In genomic region chr5:36202521-36202961, GRCh38 we compare ENCODE assay signal across 16 cellular contexts. TPM values are rescaled to one million over a fixed set of nuclear protein-coding genes. Genes with fewer than 3 reads are reported as not detected.
DNase-seq lines count a peak whose midpoint lies in the region; FAIRE-seq and TF ChIP-seq lines count a peak whose summit lies in the region.
"Had no signal": no experiment of that assay in that cellular context is flagged by ENCODE, and none has a peak within 500 bp of the region (broad histone marks: within the 10 kb centered on the region; RNA-seq: fewer than 3 reads in every experiment).

No MANE protein-coding gene starts in this region.

- FAIRE-seq in endothelial cell of umbilical vein (lab: Jason Lieb, UNC), result no peak
- FAIRE-seq: D721Med had no signal

- no peak overlapping the region for H3K4me2 ChIP-seq in endothelial cell of umbilical vein (ENCODE audit: insufficient read depth, low read length)
- H3K4me2 ChIP-seq: GM23338 had no signal

- POLR2A ChIA-PET in endothelial cell of umbilical vein (lab: Charles Lee), result no interaction called here

- dilution Hi-C loops in endothelial cell of umbilical vein (cut with MboI; ENCODE audit: extremely low pct_ligation_motif_present, low sequenced_read_pairs), result no loop called here

- H3K9me3 ChIP-seq in endothelial cell of umbilical vein (replicated peaks; ENCODE audit: control insufficient read depth, insufficient read depth, low read length) (no peaks in the 10 kb centered on the region), ascending aorta (no peaks in the 10 kb centered on the region)
- H3K9me3 ChIP-seq: transverse colon had no signal

- H3K36me3 ChIP-seq in endothelial cell of umbilical vein (ENCODE audit: control insufficient read depth in 2 of 2, extremely low read depth in 1 of 2, insufficient read depth in 2 of 2, low read length in 2 of 2) (peaks cover 0 to 2% of the 10 kb centered on the region in 2 experiments), ascending aorta (peaks cover 25 to 43% of the 10 kb centered on the region in 2 donors)

- H3K36me3 Mint-ChIP-seq in progenitor cell of endocrine pancreas (ENCODE audit: insufficient read depth), result peaks cover 28% of the 10 kb centered on the region
- peaks cover 39 to 41% of the 10 kb centered on the region in 2 donors for H3K36me3 Mint-ChIP-seq in CD14-positive monocyte

- no peaks in the 10 kb centered on the region for H3K79me2 ChIP-seq in endothelial cell of umbilical vein (ENCODE audit: control insufficient read depth, insufficient read depth, low read length)

- TF ChIP-seq POLR2A in endothelial cell of umbilical vein (IDR thresholded peaks at IDR 0.05; ENCODE audit: low read depth, low read length), result no peak

- H3K4me3 Mint-ChIP-seq in progenitor cell of endocrine pancreas (ENCODE audit: low read depth) (no peak overlapping the region), CD14-positive monocyte (no peak overlapping the region)
- H3K4me3 Mint-ChIP-seq: activated naive CD8-positive, alpha-beta T cell treated with anti-CD3 and anti-CD28 coated beads, Interleukin-2, amount 50 U/mL, for 24 hours; GM23338 had no signal

- H3K27me3 Mint-ChIP-seq in progenitor cell of endocrine pancreas (no peaks in the 10 kb centered on the region), CD14-positive monocyte (ENCODE audit: low read depth in 3 of 3) (peaks cover 0 to 3% (median 1%) of the 10 kb centered on the region in 3 donors)
- H3K27me3 Mint-ChIP-seq: activated naive CD8-positive, alpha-beta T cell treated with anti-CD3 and anti-CD28 coated beads, Interleukin-2, amount 50 U/mL, for 24 hours had no signal

- H3K27ac Mint-ChIP-seq in progenitor cell of endocrine pancreas (peak overlapping the region; percentile 62), CD14-positive monocyte (no peak overlapping the region)
- H3K27ac Mint-ChIP-seq: activated naive CD8-positive, alpha-beta T cell treated with anti-CD3 and anti-CD28 coated beads, Interleukin-2, amount 50 U/mL, for 24 hours; GM23338 had no signal

- H3K27ac ChIP-seq in endothelial cell of umbilical vein (ENCODE audit: insufficient read depth, low read depth, low read length), result no peak overlapping the region
- no peak overlapping the region for H3K27ac ChIP-seq in ascending aorta
- H3K27ac ChIP-seq: HL-60, transverse colon had no signal

- H3K4me3 ChIP-seq in endothelial cell of umbilical vein (replicated peaks in 1 of 3; ENCODE audit: insufficient read depth in 1 of 3, low read depth in 1 of 3, low read length in 3 of 3) (no peak overlapping the region), ascending aorta (no peak overlapping the region)
- H3K4me3 ChIP-seq: GM23338, transverse colon had no signal

- peak; percentile 15 for DNase-seq in GM04504 (ENCODE audit: low read depth)
- DNase-seq in NCI-H2171 treated with DMSO at 0.1 percent for 48 hours (lab: John Stamatoyannopoulos, UW), result peak; percentile 75
- peak; percentile 4 for DNase-seq in endothelial cell of umbilical vein (ENCODE audit: low read depth, low spot score)
- no peak for DNase-seq in progenitor cell of endocrine pancreas (ENCODE audit: low spot score, unreplicated experiment)
- no peak for DNase-seq in ascending aorta (ENCODE audit: low spot score in 2 of 2)
- DNase-seq in CD14-positive monocyte (ENCODE audit: low spot score), result no peak
- DNase-seq in SKM-1 (lab: John Stamatoyannopoulos, UW; ENCODE audit: unreplicated experiment), result no peak
- DNase-seq: activated naive CD8-positive, alpha-beta T cell treated with anti-CD3 and anti-CD28 coated beads, Interleukin-2, amount 50 U/mL, for 24 hours; effector CD4-positive, alpha-beta T cell; head of caudate nucleus; NCI-H526; SHP77; transverse colon had no signal

- intact Hi-C loops in endothelial cell of umbilical vein (cut with micrococcal nuclease) (no loop called here), ascending aorta (cut with DNase I) (no loop called here), CD14-positive monocyte (cut with micrococcal nuclease) (no loop called here)

- no peak overlapping the region for H3K9ac ChIP-seq in endothelial cell of umbilical vein (replicated peaks; ENCODE audit: extremely low read depth, insufficient read depth, low read length)

- H3K4me1 ChIP-seq in endothelial cell of umbilical vein (ENCODE audit: control insufficient read depth, extremely low read depth, insufficient read depth, low read length) (peaks cover 12% of the 10 kb centered on the region), ascending aorta (no peaks in the 10 kb centered on the region)
- H3K4me1 ChIP-seq: transverse colon had no signal

- no peak overlapping the region for H2AFZ ChIP-seq in endothelial cell of umbilical vein (ENCODE audit: low read depth, low read length)
- H2AFZ ChIP-seq: GM23338 had no signal

- H3K9me1 ChIP-seq in endothelial cell of umbilical vein (replicated peaks; ENCODE audit: control insufficient read depth, extremely low read depth, insufficient read depth, low read length), result no peaks in the 10 kb centered on the region

- H3K9me3 Mint-ChIP-seq in progenitor cell of endocrine pancreas (ENCODE audit: low read depth) (no peaks in the 10 kb centered on the region), CD14-positive monocyte (peaks cover 0 to 2% (median 0%) of the 10 kb centered on the region in 7 donors)
- H3K9me3 Mint-ChIP-seq: activated naive CD8-positive, alpha-beta T cell treated with anti-CD3 and anti-CD28 coated beads, Interleukin-2, amount 50 U/mL, for 24 hours; GM23338 had no signal

- TF ChIP-seq CTCF in endothelial cell of umbilical vein (IDR thresholded peaks at IDR 0.05; ENCODE audit: extremely low read depth in 1 of 2, insufficient read depth in 1 of 2, low read depth in 1 of 2, low read length in 2 of 2), result no peak
- no peak for TF ChIP-seq CTCF in progenitor cell of endocrine pancreas (IDR thresholded peaks at IDR 0.05; ENCODE audit: unreplicated experiment)
- TF ChIP-seq CTCF in ascending aorta (IDR thresholded peaks at IDR 0.05), result no peak
- no peak for TF ChIP-seq CTCF in CD14-positive monocyte (IDR thresholded peaks at IDR 0.05)

- CTCF ChIA-PET in endothelial cell of umbilical vein (lab: Charles Lee), result interaction anchor here (0.9 to 1.9 kb wide), 6 partner anchors 15 to 100 kb away, joined by 3 to 16 read pairs (median 6); partner anchors contain the start of genes NADK2 and RANBP3L

- no peaks in the 10 kb centered on the region for H4K20me1 ChIP-seq in endothelial cell of umbilical vein (replicated peaks; ENCODE audit: control insufficient read depth, extremely low read depth, insufficient read depth, low read length)

- BruUV-seq in endothelial cell of umbilical vein (replicated peaks; lab: Mats Ljungman, UMichigan), result no TSS peak

- H3K4me1 Mint-ChIP-seq in progenitor cell of endocrine pancreas (ENCODE audit: low read depth) (peaks cover 16% of the 10 kb centered on the region), CD14-positive monocyte (no peaks in the 10 kb centered on the region)
- H3K4me1 Mint-ChIP-seq: GM23338 had no signal

- H3K27me3 ChIP-seq in endothelial cell of umbilical vein (ENCODE audit: control insufficient read depth in 2 of 2, insufficient read depth in 2 of 2, low read length in 2 of 2) (no peaks in the 10 kb centered on the region), ascending aorta (no peaks in the 10 kb centered on the region)
- H3K27me3 ChIP-seq: transverse colon had no signal

TF ChIP-seq in endothelial cell of umbilical vein, 7 proteins besides CTCF, POLR2A, EP300 and RAD21:
- no peak for TF ChIP-seq POLR2AphosphoS5 (IDR thresholded peaks at IDR 0.05; ENCODE audit: insufficient read depth, low read depth, low read length)

RNA-seq across cellular contexts. Expression of gene NADK2, which starts 39.2 kb away (rescaled TPM):
- total RNA-seq in endothelial cell of umbilical vein (18.2 and 20.3 TPM in 2 replicates), progenitor cell of endocrine pancreas (38.1 and 41.8 TPM in 2 replicates), ascending aorta (18.4 TPM)
- polyA plus RNA-seq in endothelial cell of umbilical vein (3.6 and 4.0 TPM in 2 replicates), CD14-positive monocyte (1 to 10 TPM; 3.3 to 5.9 TPM)
- 5.9 and 6.4 TPM in 2 replicates for polyA plus RNA-seq in endothelial cell of umbilical vein (2011; cell fraction: cytosol; rRNA removed)
- polyA plus RNA-seq in endothelial cell of umbilical vein (2011; cell fraction: nucleus; rRNA removed), result 6.7 and 12.9 TPM in 2 replicates
- 13.9 and 15.1 TPM in 2 replicates for polyA plus RNA-seq in endothelial cell of umbilical vein (2012)
- polyA minus RNA-seq in endothelial cell of umbilical vein, result 11.1 and 16.8 TPM in 2 replicates
- 29.8 TPM for polyA minus RNA-seq in endothelial cell of umbilical vein (2011; cell fraction: cytosol; rRNA and poly(A)+ RNA removed)
- polyA minus RNA-seq in endothelial cell of umbilical vein (2011; cell fraction: nucleus; rRNA and poly(A)+ RNA removed), result 4.8 and 6.7 TPM in 2 replicates

RNA-seq across cellular contexts. Expression of gene SKP2, which starts 50.6 kb away (rescaled TPM):
- 40.9 and 42.0 TPM in 2 replicates for total RNA-seq in endothelial cell of umbilical vein
- polyA plus RNA-seq in endothelial cell of umbilical vein, result 9.8 and 12.5 TPM in 2 replicates
- polyA plus RNA-seq in endothelial cell of umbilical vein (2011; cell fraction: cytosol; rRNA removed), result 14.9 and 16.5 TPM in 2 replicates
- 16.6 and 18.6 TPM in 2 replicates for polyA plus RNA-seq in endothelial cell of umbilical vein (2011; cell fraction: nucleus; rRNA removed)
- 10.9 and 20.5 TPM in 2 replicates for polyA plus RNA-seq in endothelial cell of umbilical vein (2012)
- polyA minus RNA-seq in endothelial cell of umbilical vein, result 44.6 and 50.7 TPM in 2 replicates
- 74.6 TPM for polyA minus RNA-seq in endothelial cell of umbilical vein (2011; cell fraction: cytosol; rRNA and poly(A)+ RNA removed)
- polyA minus RNA-seq in endothelial cell of umbilical vein (2011; cell fraction: nucleus; rRNA and poly(A)+ RNA removed), result 18.6 and 25.1 TPM in 2 replicates
- total RNA-seq in progenitor cell of endocrine pancreas, result 61.3 and 68.4 TPM in 2 replicates
- 14.4 TPM for total RNA-seq in ascending aorta
- 10 to 100 TPM; 15.5 to 18.0 TPM for polyA plus RNA-seq in CD14-positive monocyte

RNA-seq across cellular contexts. Expression of gene LMBRD2, which starts 50.9 kb away (rescaled TPM):
- 5.2 and 6.6 TPM in 2 replicates for total RNA-seq in endothelial cell of umbilical vein
- polyA plus RNA-seq in endothelial cell of umbilical vein, result 1.0 and 1.2 TPM in 2 replicates
- 0.93 and 1.1 TPM in 2 replicates for polyA plus RNA-seq in endothelial cell of umbilical vein (2011; cell fraction: cytosol; rRNA removed)
- 3.7 and 5.7 TPM in 2 replicates for polyA plus RNA-seq in endothelial cell of umbilical vein (2011; cell fraction: nucleus; rRNA removed)
- polyA plus RNA-seq in endothelial cell of umbilical vein (2012), result 2.2 and 3.5 TPM in 2 replicates
- 6.1 and 7.1 TPM in 2 replicates for polyA minus RNA-seq in endothelial cell of umbilical vein
- 8.4 TPM for polyA minus RNA-seq in endothelial cell of umbilical vein (2011; cell fraction: cytosol; rRNA and poly(A)+ RNA removed)
- polyA minus RNA-seq in endothelial cell of umbilical vein (2011; cell fraction: nucleus; rRNA and poly(A)+ RNA removed), result 6.1 and 9.2 TPM in 2 replicates
- 6.9 and 7.5 TPM in 2 replicates for total RNA-seq in progenitor cell of endocrine pancreas
- 24.5 TPM for total RNA-seq in ascending aorta
- 1 to 10 TPM; 2.1 to 6.4 TPM for polyA plus RNA-seq in CD14-positive monocyte

Comparison
In these comparisons a context has a peak if more than half of its experiments do, and no peak if none do; other contexts are left out.
1. DNase-seq: peak in GM04504 (single experiment), NCI-H2171 treated with DMSO at 0.1 percent for 48 hours (single experiment) and endothelial cell of umbilical vein (single experiment); none in progenitor cell of endocrine pancreas (single experiment), ascending aorta (0 of 2), CD14-positive monocyte (single experiment) and SKM-1 (single experiment).